ENCODE assay signal across 19 cellular contexts in genomic region chr5:123113136-123113535, GRCh38. TPM values are rescaled to one million over a fixed set of nuclear protein-coding genes. Genes with fewer than 3 reads are reported as not detected.
"Had no signal": no experiment of that assay in that cellular context is flagged by ENCODE, and none has a peak within 500 bp of the region (broad histone marks: within the 10 kb centered on the region; RNA-seq: fewer than 3 reads in every experiment).

No MANE protein-coding gene starts in this region.

- H3K9me3 ChIP-seq: esophagus squamous epithelium, lower lobe of right lung, prostate gland, right atrium auricular region, thyroid gland had no signal

- H3K27me3 ChIP-seq: esophagus squamous epithelium, right atrium auricular region, thyroid gland had no signal

- DNase-seq: cortex of kidney; effector memory CD8-positive, alpha-beta T cell; erythroblast; esophagus squamous epithelium; head of caudate nucleus; left ventricle myocardium superior; lower lobe of right lung; naive thymus-derived CD8-positive, alpha-beta T cell; nephron progenitor cell; nucleus accumbens; stimulated activated CD4-positive, alpha-beta T cell treated with anti-CD3 and anti-CD28 coated beads, Interleukin-2, amount 100 ng/mL, for 24 hours; stimulated activated CD4-positive, alpha-beta T cell treated with anti-CD3 and anti-CD28 coated beads, Interleukin-4, amount 100 ng/mL, for 4 hours; thyroid gland had no signal

- H3K36me3 ChIP-seq: esophagus squamous epithelium, lower lobe of right lung, prostate gland, right atrium auricular region, thyroid gland had no signal

- FAIRE-seq: frontal cortex, keratinocyte had no signal

- H3K4me3 ChIP-seq: esophagus squamous epithelium, lower lobe of right lung, prostate gland, right atrium auricular region, thyroid gland had no signal

- H3K27ac ChIP-seq: esophagus squamous epithelium, lower lobe of right lung, prostate gland, right atrium auricular region, thyroid gland had no signal

- H3K4me1 ChIP-seq: lower lobe of right lung, prostate gland, right atrium auricular region, thyroid gland had no signal

- ATAC-seq: effector memory CD8-positive, alpha-beta T cell; left ventricle myocardium superior; lower lobe of right lung; naive thymus-derived CD8-positive, alpha-beta T cell; sciatic nerve; stimulated activated memory B cell treated with anti-CD40 and anti-IgM and Interleukin-4, amounts not matched to agents 10 μg/mL and 1 μg/mL and 100 μg/mL, for 72 hours had no signal

RNA-seq across cellular contexts. Expression of gene PRDM6, which starts 24.1 kb away (rescaled TPM):
- total RNA-seq: naive thymus-derived CD8-positive, alpha-beta T cell had no signal
- polyA plus RNA-seq: naive thymus-derived CD8-positive, alpha-beta T cell had no signal
